In genomic region chr2:45857848-45858520, GRCh38 we compare ENCODE assay signal across 17 cellular contexts.
DNase-seq lines count a peak whose midpoint lies in the region; ATAC-seq and TF ChIP-seq lines count a peak whose summit lies in the region.
"Had no signal": no experiment of that assay in that cellular context is flagged by ENCODE, and none has a peak within 500 bp of the region (broad histone marks: within the 10 kb centered on the region; RNA-seq: fewer than 3 reads in every experiment).

No MANE protein-coding gene starts in this region.

- no peaks in the 10 kb centered on the region for H3K9me3 Mint-ChIP-seq in activated B cell treated with CpG ODN at 0.5 μM for 24 hours
- no peaks in the 10 kb centered on the region for H3K9me3 Mint-ChIP-seq in nephron
- H3K9me3 Mint-ChIP-seq: CD14-positive monocyte; stimulated activated memory B cell treated with anti-CD40 and anti-IgM and Interleukin-4, amounts not matched to agents 10 μg/mL and 1 μg/mL and 100 μg/mL, for 72 hours had no signal

- H3K4me1 Mint-ChIP-seq in activated B cell treated with CpG ODN at 0.5 μM for 24 hours (peaks cover 42% of the 10 kb centered on the region), nephron (peaks cover 62% of the 10 kb centered on the region)

- H3K4me3 Mint-ChIP-seq in activated B cell treated with CpG ODN at 0.5 μM for 24 hours (peak overlapping the region; percentile 24), nephron (no peak overlapping the region)
- H3K4me3 Mint-ChIP-seq: CD14-positive monocyte; stimulated activated memory B cell treated with anti-CD40 and anti-IgM and Interleukin-4, amounts not matched to agents 10 μg/mL and 1 μg/mL and 100 μg/mL, for 72 hours had no signal

- CTCF ChIA-PET in activated B cell treated with CpG ODN at 0.5 μM for 24 hours (lab: Charles Lee), result interaction anchor here (1.1 kb wide), 1 partner anchor 14 kb away, joined by 3 read pairs; no protein-coding TSS in a partner anchor

- H3K27me3 Mint-ChIP-seq in activated B cell treated with CpG ODN at 0.5 μM for 24 hours, result no peaks in the 10 kb centered on the region
- no peaks in the 10 kb centered on the region for H3K27me3 Mint-ChIP-seq in nephron (ENCODE audit: low read depth)
- H3K27me3 Mint-ChIP-seq: stimulated activated memory B cell treated with anti-CD40 and anti-IgM and Interleukin-4, amounts not matched to agents 10 μg/mL and 1 μg/mL and 100 μg/mL, for 72 hours had no signal

- intact Hi-C loops in activated B cell treated with CpG ODN at 0.5 μM for 24 hours (cut with micrococcal nuclease), result no loop called here

- POLR2A ChIA-PET in activated B cell treated with CpG ODN at 0.5 μM for 24 hours (lab: Charles Lee), result interaction anchor here (0.5 to 1.4 kb wide), 8 partner anchors 21 to 208 kb away, joined by 3 to 6 read pairs (median 3); no protein-coding TSS in a partner anchor

- TF ChIP-seq CTCF in activated B cell treated with CpG ODN at 0.5 μM for 24 hours (IDR thresholded peaks at IDR 0.05) (no peak), nephron (IDR thresholded peaks at IDR 0.05; ENCODE audit: unreplicated experiment in 3 of 3) (no peak)

- DNase-seq in NCI-H146 (lab: John Stamatoyannopoulos, UW) (peak; percentile 37), NCI-H146 treated with DMSO at 0.1 percent for 48 hours (lab: John Stamatoyannopoulos, UW; ENCODE audit: unreplicated experiment) (no peak), activated B cell treated with CpG ODN at 0.5 μM for 24 hours (no peak), NCI-H524 treated with DMSO at 0.1 percent for 48 hours (lab: John Stamatoyannopoulos, UW) (no peak), mucosa of gallbladder (ENCODE audit: low spot score) (no peak)
- DNase-seq: activated CD4-positive, CD25-positive, alpha-beta regulatory T cell; activated effector memory CD4-positive, alpha-beta T cell treated with anti-CD3 and anti-CD28 coated beads, Interleukin-2, amount 50 U/mL, for 16 hours; foreskin fibroblast; GM23248; NCI-H1694 treated with DMSO at 0.1 percent for 48 hours; NCI-H82; upper lobe of right lung had no signal

- ATAC-seq in HG03571 (IDR thresholded peaks at IDR 0.05; ENCODE audit: unreplicated experiment) (peak; percentile 48), activated B cell treated with CpG ODN at 0.5 μM for 24 hours (ENCODE audit: low read depth) (peak; percentile 74), HG02642 (IDR thresholded peaks at IDR 0.05; ENCODE audit: poor library complexity, unreplicated experiment) (no peak)
- ATAC-seq: stimulated activated memory B cell treated with anti-CD40 and anti-IgM and Interleukin-4, amounts not matched to agents 10 μg/mL and 1 μg/mL and 100 μg/mL, for 72 hours; upper lobe of right lung had no signal

- H3K27ac Mint-ChIP-seq in activated B cell treated with CpG ODN at 0.5 μM for 24 hours (peak overlapping the region; percentile 80), nephron (peak overlapping the region in 2 of 3 experiments; percentile 49 to 92)
- H3K27ac Mint-ChIP-seq: stimulated activated memory B cell treated with anti-CD40 and anti-IgM and Interleukin-4, amounts not matched to agents 10 μg/mL and 1 μg/mL and 100 μg/mL, for 72 hours had no signal

- no peaks in the 10 kb centered on the region for H3K36me3 Mint-ChIP-seq in activated B cell treated with CpG ODN at 0.5 μM for 24 hours (ENCODE audit: low read depth)
- no peaks in the 10 kb centered on the region for H3K36me3 Mint-ChIP-seq in nephron (ENCODE audit: low read depth)
- H3K36me3 Mint-ChIP-seq: CD14-positive monocyte had no signal
